In genomic region chr9:98647236-98647635, GRCh38 we compare ENCODE assay signal across 2 cellular contexts.
"Had no signal": no experiment of that assay in that cellular context is flagged by ENCODE, and none has a peak within 500 bp of the region (broad histone marks: within the 10 kb centered on the region; RNA-seq: fewer than 3 reads in every experiment).

No MANE protein-coding gene starts in this region.

- DNase-seq: IMR-90, KBM-7 had no signal
